In genomic region chr11:86547727-86548126, GRCh38 we compare ENCODE assay signal across 22 cellular contexts.
A peak's percentile ranks its signal among the peaks of the same experiment; 100 is the strongest.
DNase-seq lines count a peak whose midpoint lies in the region; ATAC-seq, FAIRE-seq and TF ChIP-seq lines count a peak whose summit lies in the region.
"Had no signal": no experiment of that assay in that cellular context is flagged by ENCODE, and none has a peak within 500 bp of the region (broad histone marks: within the 10 kb centered on the region; RNA-seq: fewer than 3 reads in every experiment).

No MANE protein-coding gene starts in this region.

- peak overlapping the region in 3 of 4 donors; percentile 29 to 73 (median 60) for H3K27ac ChIP-seq in body of pancreas
- peak overlapping the region; percentile 60 to 77 (median 71) for H3K27ac ChIP-seq in upper lobe of left lung
- H3K27ac ChIP-seq: cardiac muscle cell, HL-60 had no signal

- no peak for TF ChIP-seq POLR2A in body of pancreas (IDR thresholded peaks at IDR 0.05)
- no peak for TF ChIP-seq POLR2A in upper lobe of left lung (IDR thresholded peaks at IDR 0.05)
- no peak for TF ChIP-seq POLR2A in GM12891 (IDR thresholded peaks at IDR 0.05; ENCODE audit: low read depth, low read length)

- ATAC-seq in body of pancreas: peak; percentile 33
- ATAC-seq in omental fat pad (ENCODE audit: low FRiP score): peak; percentile 29
- peak in 1 of 2 donors; percentile 49 for ATAC-seq in upper lobe of left lung (ENCODE audit: low FRiP score in 2 of 2)
- no peak for ATAC-seq in GM21619 (IDR thresholded peaks at IDR 0.05; ENCODE audit: unreplicated experiment)
- ATAC-seq: stimulated activated naive B cell treated with anti-CD40 and anti-IgM and Interleukin-4, amounts not matched to agents 10 μg/mL and 1 μg/mL and 100 μg/mL, for 72 hours had no signal

- 66 to 68% methylated on average over 2 of the region's 2 CpGs for WGBS in body of pancreas, 2 donors
- 61 to 72% methylated on average over 2 of the region's 2 CpGs for WGBS in upper lobe of left lung, 2 donors

- H3K4me1 ChIP-seq in body of pancreas (peaks cover 35% of the 10 kb centered on the region), upper lobe of left lung (peaks cover 19 to 36% (median 23%) of the 10 kb centered on the region in 4 donors)
- H3K4me1 ChIP-seq: HAP-1 had no signal

- DNase-seq in body of pancreas (no peak), foreskin melanocyte (peak; percentile 57), omental fat pad (ENCODE audit: low spot score) (no peak), upper lobe of left lung (no peak), medulla oblongata (ENCODE audit: extremely low spot score) (no peak), DMS114 treated with DMSO at 0.1 percent for 48 hours (lab: John Stamatoyannopoulos, UW; ENCODE audit: unreplicated experiment) (no peak), GM12891 (ENCODE audit: insufficient read length, low spot score) (no peak)
- DNase-seq: activated CD4-positive, alpha-beta memory T cell treated with anti-CD3 and anti-CD28 coated beads, Interleukin-2, amount 10 ng/mL, durations not matched to agents 7 days and 5 days; activated gamma-delta T cell treated with Interleukin-2 at 50 U/mL for 16 hours; CD4-positive, alpha-beta memory T cell; GF-D8; Kasumi-1; NCI-H1694 treated with DMSO at 0.1 percent for 48 hours; NCI-H526 treated with DMSO at 0.1 percent for 48 hours; retina; stimulated activated CD4-positive, alpha-beta T cell treated with anti-CD3 and anti-CD28 coated beads, Interleukin-4, amount 100 ng/mL, for 4 hours; stimulated activated naive B cell treated with anti-CD40 and anti-IgM and Interleukin-4, amounts not matched to agents 10 μg/mL and 1 μg/mL and 100 μg/mL, for 72 hours had no signal

- no peaks in the 10 kb centered on the region for H3K9me3 ChIP-seq in body of pancreas
- H3K9me3 ChIP-seq in upper lobe of left lung: no peaks in the 10 kb centered on the region
- H3K9me3 ChIP-seq: HAP-1 had no signal

- H3K36me3 ChIP-seq in body of pancreas (replicated peaks in 1 of 2; ENCODE audit: insufficient read depth in 1 of 2, low read depth in 2 of 2) (no peaks in the 10 kb centered on the region), upper lobe of left lung (no peaks in the 10 kb centered on the region)
- H3K36me3 ChIP-seq: cardiac muscle cell, HAP-1 had no signal

- TF ChIP-seq EP300 in upper lobe of left lung (IDR thresholded peaks at IDR 0.05): peak; percentile 3 to 78 (median 64)

- intact Hi-C loops in body of pancreas (cut with DNase I): no loop called here

- no peak overlapping the region for H3K4me3 ChIP-seq in body of pancreas
- no peak overlapping the region for H3K4me3 ChIP-seq in upper lobe of left lung
- H3K4me3 ChIP-seq: cardiac muscle cell, HAP-1 had no signal

- no peak for TF ChIP-seq CTCF in body of pancreas (IDR thresholded peaks at IDR 0.05)
- no peak for TF ChIP-seq CTCF in omental fat pad (IDR thresholded peaks at IDR 0.05)
- TF ChIP-seq CTCF in upper lobe of left lung (IDR thresholded peaks at IDR 0.05): no peak

- FAIRE-seq in GM12891 (lab: Jason Lieb, UNC): no peak
- FAIRE-seq: GM18507 had no signal

- H3K27me3 ChIP-seq in body of pancreas: no peaks in the 10 kb centered on the region
- no peaks in the 10 kb centered on the region for H3K27me3 ChIP-seq in upper lobe of left lung
- H3K27me3 ChIP-seq: cardiac muscle cell had no signal

TF ChIP-seq in GM12891, 5 proteins besides CTCF, POLR2A, EP300 and RAD21:
- TF ChIP-seq POLR2AphosphoS5 (IDR thresholded peaks at IDR 0.05; ENCODE audit: low read depth, low read length): no peak
- TF ChIP-seq SPI1 (IDR thresholded peaks at IDR 0.05; ENCODE audit: low read depth, low read length): no peak
- no peak for TF ChIP-seq PAX5 (IDR thresholded peaks at IDR 0.05; ENCODE audit: insufficient read depth, low read length, severe bottlenecking)
- no peak for TF ChIP-seq TAF1 (IDR thresholded peaks at IDR 0.05; ENCODE audit: low read depth, low read length)
TF ChIP-seq in GM12891: peak in this region for 0.
